8 cellular contexts compared by ENCODE assay signal in the genomic region with DNA sequence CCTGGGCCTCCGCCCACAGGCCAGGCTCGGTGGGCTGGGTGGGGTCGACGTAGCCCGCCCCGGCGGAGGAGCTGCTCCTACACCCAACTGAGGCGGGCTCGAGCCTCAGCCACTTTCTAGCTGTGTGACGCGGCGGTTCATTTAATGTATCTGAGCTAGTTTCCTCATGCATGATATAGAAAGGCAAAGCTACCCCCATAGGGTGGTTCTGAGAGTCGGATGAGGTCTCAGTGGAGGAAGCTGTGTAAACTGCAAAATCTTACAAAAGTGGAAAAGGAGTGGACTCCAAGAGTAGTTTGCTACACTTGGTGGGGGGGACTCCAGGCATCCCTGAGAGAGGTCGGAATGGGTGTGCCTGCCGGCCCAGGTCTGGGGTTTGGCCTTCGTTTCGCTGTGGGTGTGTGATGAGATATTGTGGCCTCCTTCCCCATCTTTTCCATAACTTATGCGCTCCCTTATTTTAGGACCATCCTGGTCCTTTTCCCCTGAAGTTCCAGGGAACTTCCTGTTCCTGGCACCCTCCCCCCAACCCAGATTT. TPM values are rescaled to one million over a fixed set of nuclear protein-coding genes. Genes with fewer than 3 reads are reported as not detected.
DNase-seq lines count a peak whose midpoint lies in the region; ATAC-seq and TF ChIP-seq lines count a peak whose summit lies in the region.

No MANE protein-coding gene starts in this region.

- H3K4me2 ChIP-seq in smooth muscle cell = peak overlapping the region; percentile 94

- no peaks in the 10 kb centered on the region for H3K9me3 ChIP-seq in smooth muscle cell (replicated peaks; ENCODE audit: low read depth)

- peaks cover 3% of the 10 kb centered on the region for H3K36me3 Mint-ChIP-seq in activated CD4-positive, alpha-beta T cell treated with anti-CD3 and anti-CD28 coated beads, Interleukin-2, amount 10 ng/mL, durations not matched to agents 24 days and 14 days (ENCODE audit: low read depth)

- H3K27me3 ChIP-seq in smooth muscle cell (ENCODE audit: low read depth) = no peaks in the 10 kb centered on the region

- peaks cover 59% of the 10 kb centered on the region for H3K79me2 ChIP-seq in smooth muscle cell (ENCODE audit: low read depth)

- H3K9ac ChIP-seq in smooth muscle cell (ENCODE audit: low read depth) = peak overlapping the region; percentile 93

- H3K27ac Mint-ChIP-seq in activated CD4-positive, alpha-beta T cell treated with anti-CD3 and anti-CD28 coated beads, Interleukin-2, amount 10 ng/mL, durations not matched to agents 24 days and 14 days = peak overlapping the region; percentile 40

- peak; percentile 77 for DNase-seq in activated CD4-positive, alpha-beta T cell treated with anti-CD3 and anti-CD28 coated beads, Interleukin-2, amount 10 ng/mL, durations not matched to agents 24 days and 14 days
- DNase-seq in activated CD4-positive, alpha-beta T cell treated with anti-CD3 and anti-CD28 coated beads, Interleukin-2, amount 50 U/mL, for 1 hour = no peak
- DNase-seq in left cardiac atrium (no peak), smooth muscle cell (lab: John Stamatoyannopoulos, UW; ENCODE audit: unreplicated experiment) (no peak), nucleus accumbens (lab: John Stamatoyannopoulos, UW) (no peak), 8988T (no peak)

- H3K9me3 Mint-ChIP-seq in activated CD4-positive, alpha-beta T cell treated with anti-CD3 and anti-CD28 coated beads, Interleukin-2, amount 10 ng/mL, durations not matched to agents 24 days and 14 days = no peaks in the 10 kb centered on the region

- H2AFZ ChIP-seq in smooth muscle cell (ENCODE audit: low read depth) = peak overlapping the region; percentile 51

- H3K4me1 ChIP-seq in smooth muscle cell (ENCODE audit: low read depth) = peaks cover 12% of the 10 kb centered on the region

- H3F3A ChIP-seq in smooth muscle cell (ENCODE audit: low read depth) = no peaks in the 10 kb centered on the region

- peak overlapping the region; percentile 65 for H3K27ac ChIP-seq in smooth muscle cell (ENCODE audit: low read depth)

- H3K4me3 Mint-ChIP-seq in activated CD4-positive, alpha-beta T cell treated with anti-CD3 and anti-CD28 coated beads, Interleukin-2, amount 10 ng/mL, durations not matched to agents 24 days and 14 days = peak overlapping the region; percentile 95

- no peaks in the 10 kb centered on the region for H3K36me3 ChIP-seq in smooth muscle cell (ENCODE audit: low read depth)

- H3K4me1 Mint-ChIP-seq in activated CD4-positive, alpha-beta T cell treated with anti-CD3 and anti-CD28 coated beads, Interleukin-2, amount 10 ng/mL, durations not matched to agents 24 days and 14 days = peaks cover 44% of the 10 kb centered on the region

- peak; percentile 19 for ATAC-seq in HG03060 (IDR thresholded peaks at IDR 0.05; ENCODE audit: low read depth, unreplicated experiment)
- ATAC-seq in activated CD4-positive, CD25-positive, alpha-beta regulatory T cell treated with anti-CD3 and anti-CD28 coated beads, Interleukin-2, amount 50 U/mL, for 24 hours = peak; percentile 34 to 38
- ATAC-seq in left cardiac atrium = peak; percentile 21 to 49

- intact Hi-C loops in activated CD4-positive, alpha-beta T cell treated with anti-CD3 and anti-CD28 coated beads, Interleukin-2, amount 10 ng/mL, durations not matched to agents 24 days and 14 days (cut with micrococcal nuclease) = loop anchor here (1.0 kb wide), 1 partner anchor 134 kb away; a partner anchor contains a TSS
- intact Hi-C loops in left cardiac atrium (cut with DNase I) = no loop called here

- 4% methylated on average over 18 of the region's 18 CpGs for WGBS in smooth muscle cell (ENCODE audit: low lambda C conversion rate)

- no peaks in the 10 kb centered on the region for H3K27me3 Mint-ChIP-seq in activated CD4-positive, alpha-beta T cell treated with anti-CD3 and anti-CD28 coated beads, Interleukin-2, amount 10 ng/mL, durations not matched to agents 24 days and 14 days

- H3K4me3 ChIP-seq in smooth muscle cell = peak overlapping the region; percentile 98

- peaks cover 51% of the 10 kb centered on the region for H4K20me1 ChIP-seq in smooth muscle cell (ENCODE audit: low read depth)

- no peak for TF ChIP-seq CTCF in smooth muscle cell (IDR thresholded peaks at IDR 0.05; ENCODE audit: borderline replicate concordance, insufficient read depth, poor library complexity, severe bottlenecking)

RNA-seq across cellular contexts. Expression of a gene that starts 0.9 kb away (rescaled TPM):
- total RNA-seq in activated CD4-positive, alpha-beta T cell treated with anti-CD3 and anti-CD28 coated beads, Interleukin-2, amount 10 ng/mL, durations not matched to agents 24 days and 14 days = 25.6 and 29.4 TPM in 2 replicates
- total RNA-seq in left cardiac atrium (10 to 100 TPM in 1 of 2 donors, 1 to 10 TPM in 1; 9.0 to 15.5 TPM), smooth muscle cell (65.4 and 85.7 TPM in 2 replicates)
- 96.9 and 102 TPM in 2 replicates for polyA plus RNA-seq in smooth muscle cell

RNA-seq across cellular contexts. Expression of a gene that starts 40.2 kb away (rescaled TPM):
- total RNA-seq in activated CD4-positive, alpha-beta T cell treated with anti-CD3 and anti-CD28 coated beads, Interleukin-2, amount 10 ng/mL, durations not matched to agents 24 days and 14 days = not detected in 2 replicates
- total RNA-seq in left cardiac atrium (1 to 10 TPM; 1.7 to 2.4 TPM), smooth muscle cell (3.0 TPM in 1 of 2 replicates, not detected in the other)
- polyA plus RNA-seq in smooth muscle cell = 0.92 TPM in 1 of 2 replicates, not detected in the other
